ENCODE assay signal across 11 cellular contexts in genomic region chr11:62879150-62879549, GRCh38. TPM values are rescaled to one million over a fixed set of nuclear protein-coding genes. Genes with fewer than 3 reads are reported as not detected.
DNase-seq lines count a peak whose midpoint lies in the region; ATAC-seq and TF ChIP-seq lines count a peak whose summit lies in the region.
"Had no signal": no experiment of that assay in that cellular context is flagged by ENCODE, and none has a peak within 500 bp of the region (broad histone marks: within the 10 kb centered on the region; RNA-seq: fewer than 3 reads in every experiment).

No MANE protein-coding gene starts in this region.

- H3K4me3 ChIP-seq in adipocyte (ENCODE audit: low read length) (peak overlapping the region; percentile 99), left lung (peak overlapping the region in 1 of 2 donors; percentile 92), testis (no peak overlapping the region)

- ATAC-seq in left lung (no peak), HG03095 (IDR thresholded peaks at IDR 0.05; ENCODE audit: unreplicated experiment) (no peak)

- H3K9me3 ChIP-seq in adipocyte (ENCODE audit: control insufficient read depth, low read length), result no peaks in the 10 kb centered on the region
- no peaks in the 10 kb centered on the region for H3K9me3 ChIP-seq in left lung
- H3K9me3 ChIP-seq in testis, result no peaks in the 10 kb centered on the region

- TF ChIP-seq POLR2A in testis (IDR thresholded peaks at IDR 0.05), result no peak

- H3K4me3 Mint-ChIP-seq in activated T-cell treated with anti-CD3 and anti-CD28 coated beads, Interleukin-2, amount 50 U/mL, for 24 hours, result peak overlapping the region; percentile 99

- peaks cover 91% of the 10 kb centered on the region for H3K36me3 Mint-ChIP-seq in activated T-cell treated with anti-CD3 and anti-CD28 coated beads, Interleukin-2, amount 50 U/mL, for 24 hours (ENCODE audit: low read depth)

- no peaks in the 10 kb centered on the region for H3K27me3 Mint-ChIP-seq in activated T-cell treated with anti-CD3 and anti-CD28 coated beads, Interleukin-2, amount 50 U/mL, for 24 hours
- H3K27me3 Mint-ChIP-seq: memory B cell had no signal

- H3K27ac ChIP-seq in left lung (peak overlapping the region; percentile 99), testis (peak overlapping the region; percentile 95 to 97)

- H3K4me1 Mint-ChIP-seq in activated T-cell treated with anti-CD3 and anti-CD28 coated beads, Interleukin-2, amount 50 U/mL, for 24 hours (ENCODE audit: low read depth), result peaks cover 32% of the 10 kb centered on the region

- TF ChIP-seq CTCF in left lung (IDR thresholded peaks at IDR 0.05), result no peak
- no peak for TF ChIP-seq CTCF in testis (IDR thresholded peaks at IDR 0.05)

- no peaks in the 10 kb centered on the region for H3K27me3 ChIP-seq in adipocyte (replicated peaks; ENCODE audit: control insufficient read depth, insufficient read depth, low read length)
- H3K27me3 ChIP-seq in left lung, result no peaks in the 10 kb centered on the region
- H3K27me3 ChIP-seq in testis, result no peaks in the 10 kb centered on the region

- H3K36me3 ChIP-seq in adipocyte (ENCODE audit: control insufficient read depth, insufficient read depth, low read length, severe bottlenecking), result peaks cover 22% of the 10 kb centered on the region
- peaks cover 0 to 23% of the 10 kb centered on the region in 2 donors for H3K36me3 ChIP-seq in left lung
- H3K36me3 ChIP-seq in testis (ENCODE audit: low read depth, missing control alignments), result no peaks in the 10 kb centered on the region

- no peaks in the 10 kb centered on the region for H3K9me3 Mint-ChIP-seq in activated T-cell treated with anti-CD3 and anti-CD28 coated beads, Interleukin-2, amount 50 U/mL, for 24 hours
- H3K9me3 Mint-ChIP-seq: memory B cell had no signal

- intact Hi-C loops in left lung (cut with DNase I) (no loop called here), testis (cut with DNase I; ENCODE audit: low total_unique reads) (no loop called here)

- H3K9ac ChIP-seq in adipocyte (ENCODE audit: low read length), result peak overlapping the region; percentile 100

- peak overlapping the region; percentile 100 for H3K27ac Mint-ChIP-seq in activated T-cell treated with anti-CD3 and anti-CD28 coated beads, Interleukin-2, amount 50 U/mL, for 24 hours

- no peak for DNase-seq in activated T-cell treated with anti-CD3 and anti-CD28 coated beads, Interleukin-2, amount 50 U/mL, for 24 hours
- DNase-seq in activated T-cell treated with anti-CD3 and anti-CD28 coated beads, Interleukin-2, amount 50 U/mL, for 48 hours, result no peak
- DNase-seq in adipocyte (ENCODE audit: low read depth) (no peak), left lung (no peak), testis (no peak), HCEC 1CT (no peak), NCI-H1436 (lab: John Stamatoyannopoulos, UW) (no peak)
- DNase-seq: NCI-H510A; stimulated activated CD4-positive, alpha-beta T cell treated with anti-CD3 and anti-CD28 coated beads, Interleukin-4, amount 100 ng/mL, for 1 hour had no signal

- WGBS in testis, 2 donors, result 64 to 65% methylated on average over 4 of the region's 4 CpGs

- H3K4me1 ChIP-seq in adipocyte (ENCODE audit: control insufficient read depth, insufficient read depth, low read length), result peaks cover 30% of the 10 kb centered on the region
- H3K4me1 ChIP-seq in left lung, result peaks cover 29 to 36% of the 10 kb centered on the region in 2 donors
- H3K4me1 ChIP-seq in testis, result peaks cover 23% of the 10 kb centered on the region

RNA-seq across cellular contexts. Expression of gene SLC3A2, which starts 1.5 kb away (rescaled TPM):
- total RNA-seq in left lung (100 to 1,000 TPM; 131 to 228 TPM), testis (100 to 1,000 TPM; 227 to 271 TPM)
- 166 TPM for polyA plus RNA-seq in testis (ENCODE audit: insufficient read depth, low read depth, low replicate concordance)

RNA-seq across cellular contexts. Expression of gene WDR74, which starts 39.8 kb away (rescaled TPM):
- total RNA-seq in left lung (10 to 100 TPM; 24.6 to 45.4 TPM), testis (10 to 100 TPM; 33.4 to 46.7 TPM)
- 39.0 TPM for polyA plus RNA-seq in testis (ENCODE audit: insufficient read depth, low read depth, low replicate concordance)

RNA-seq across cellular contexts. Expression of gene CHRM1, which starts 42.0 kb away (rescaled TPM):
- total RNA-seq in left lung, result 1 to 10 TPM; 1.2 to 2.3 TPM
- under 1 TPM; 0.06 to 0.39 TPM for total RNA-seq in testis
- 0.45 TPM for polyA plus RNA-seq in testis (ENCODE audit: insufficient read depth, low read depth, low replicate concordance)

RNA-seq across cellular contexts. Expression of gene TEX54, which starts 46.5 kb away (rescaled TPM):
- not detected for total RNA-seq in left lung
- total RNA-seq in testis, result 10 to 100 TPM; 18.4 to 38.1 TPM
- 40.7 TPM for polyA plus RNA-seq in testis (ENCODE audit: insufficient read depth, low read depth, low replicate concordance)

RNA-seq across cellular contexts. Expression of gene STX5, which starts 47.3 kb away (rescaled TPM):
- 10 to 100 TPM; 38.9 to 40.5 TPM for total RNA-seq in left lung
- 10 to 100 TPM; 42.2 to 49.1 TPM for total RNA-seq in testis
- polyA plus RNA-seq in testis (ENCODE audit: insufficient read depth, low read depth, low replicate concordance), result 55.0 TPM
